Comparison of ENCODE assay signal across 8 cellular contexts in genomic region chr4:6573986-6574746, GRCh38. TPM values are rescaled to one million over a fixed set of nuclear protein-coding genes. Genes with fewer than 3 reads are reported as not detected.
A peak's percentile ranks its signal among the peaks of the same experiment; 100 is the strongest.
DNase-seq lines count a peak whose midpoint lies in the region; ATAC-seq and TF ChIP-seq lines count a peak whose summit lies in the region.

No MANE protein-coding gene starts in this region.

- ATAC-seq in HG02763 (IDR thresholded peaks at IDR 0.05; ENCODE audit: unreplicated experiment) (no peak), HG02885 (IDR thresholded peaks at IDR 0.05; ENCODE audit: poor library complexity, unreplicated experiment) (no peak)

- H3K9ac ChIP-seq in SK-N-MC (ENCODE audit: insufficient read length) (no peak overlapping the region), fibroblast of lung (ENCODE audit: insufficient read depth, low read length) (peak overlapping the region; percentile 23)

- H4K20me1 ChIP-seq in fibroblast of lung (ENCODE audit: control insufficient read depth, extremely low read depth, insufficient read depth, low read length) = no peaks in the 10 kb centered on the region

- H3K4me3 ChIP-seq in SK-N-MC (peak overlapping the region; percentile 79), fibroblast of lung (replicated peaks in 1 of 4; ENCODE audit: control extremely low read depth in 1 of 4, insufficient read depth in 1 of 4, low read depth in 3 of 4, low read length in 4 of 4) (peak overlapping the region; percentile 59 to 91 (median 80)), retinal pigment epithelial cell (ENCODE audit: low read length) (peak overlapping the region; percentile 60)

- H3K36me3 ChIP-seq in SK-N-MC (ENCODE audit: insufficient read depth, low read length) = no peaks in the 10 kb centered on the region
- peaks cover 7% of the 10 kb centered on the region for H3K36me3 ChIP-seq in fibroblast of lung (ENCODE audit: control insufficient read depth, insufficient read depth, low read length)

- peak overlapping the region; percentile 95 for H2AFZ ChIP-seq in fibroblast of lung (ENCODE audit: low read length)

- peak overlapping the region; percentile 99 for H3K4me2 ChIP-seq in fibroblast of lung (ENCODE audit: extremely low read depth, insufficient read depth, low read length)

- no peak overlapping the region for H3K27ac ChIP-seq in SK-N-MC
- no peak overlapping the region for H3K27ac ChIP-seq in fibroblast of lung (ENCODE audit: insufficient read depth, low read length)

- no peaks in the 10 kb centered on the region for H3K79me2 ChIP-seq in fibroblast of lung (ENCODE audit: control insufficient read depth, insufficient read depth, low read length)

- H3K9me3 ChIP-seq in SK-N-MC (ENCODE audit: low read depth, low read length) = no peaks in the 10 kb centered on the region
- no peaks in the 10 kb centered on the region for H3K9me3 ChIP-seq in fibroblast of lung (ENCODE audit: control insufficient read depth, insufficient read depth, low read depth, low read length)

- peak; percentile 15 for TF ChIP-seq CTCF in GM12873 (IDR thresholded peaks at IDR 0.05; ENCODE audit: insufficient read depth, low read depth, low read length, missing control alignments)
- TF ChIP-seq CTCF in fibroblast of lung (conservative IDR thresholded peaks at IDR 0.05 in 1 of 2, IDR thresholded peaks at IDR 0.05 in 1 of 2; ENCODE audit: low read depth in 1 of 2, low read length in 2 of 2) = peak in 1 of 2 donors; percentile 3
- TF ChIP-seq CTCF in retinal pigment epithelial cell (conservative IDR thresholded peaks at IDR 0.05; ENCODE audit: low read depth, low read length) = no peak

- H3K4me1 ChIP-seq in fibroblast of lung (ENCODE audit: control insufficient read depth, extremely low read depth, insufficient read depth, low read length) = no peaks in the 10 kb centered on the region

- DNase-seq in SK-N-MC (ENCODE audit: low read depth, low spot score) = no peak
- no peak for DNase-seq in fibroblast of lung (ENCODE audit: low read depth in 2 of 2)
- DNase-seq in retinal pigment epithelial cell (ENCODE audit: low read depth) = no peak
- no peak for DNase-seq in NCI-H748 (lab: John Stamatoyannopoulos, UW; ENCODE audit: unreplicated experiment)
- DNase-seq in NCI-H1930 (lab: John Stamatoyannopoulos, UW) = no peak

- H3K27me3 ChIP-seq in fibroblast of lung (ENCODE audit: control insufficient read depth, insufficient read depth, low read length) = peaks cover 8% of the 10 kb centered on the region

RNA-seq across cellular contexts. Expression of gene MAN2B2, which starts 0.8 kb away (rescaled TPM):
- total RNA-seq in fibroblast of lung = 11.8 and 19.0 TPM in 2 replicates
- polyA plus RNA-seq in fibroblast of lung = 24.8 and 27.2 TPM in 2 replicates
- polyA plus RNA-seq in fibroblast of lung (2012) = 25.3 and 33.9 TPM in 2 replicates
- polyA minus RNA-seq in fibroblast of lung (ENCODE audit: low replicate concordance) = 27.9 and 58.6 TPM in 2 replicates
